In genomic region chr22:19429950-19430889, GRCh38 we compare ENCODE assay signal across 8 cellular contexts. TPM values are rescaled to one million over a fixed set of nuclear protein-coding genes. Genes with fewer than 3 reads are reported as not detected.
DNase-seq lines count a peak whose midpoint lies in the region; ATAC-seq, FAIRE-seq and TF ChIP-seq lines count a peak whose summit lies in the region.

No MANE protein-coding gene starts in this region.

- WGBS in right lobe of liver (ENCODE audit: insufficient coverage, low coverage, low lambda C conversion rate, missing lambda C conversion rate) = 1% methylated on average over 10 of the region's 12 CpGs

- peak overlapping the region; percentile 86 for H3K4me3 Mint-ChIP-seq in stimulated activated naive CD8-positive, alpha-beta T cell treated with anti-CD3 and anti-CD28 coated beads, Interleukin-15, Interleukin-2, amounts not matched to agents 100 ng/mL and 50 ng/mL, for 24 hours

- H3K27me3 Mint-ChIP-seq in stimulated activated naive CD8-positive, alpha-beta T cell treated with anti-CD3 and anti-CD28 coated beads, Interleukin-15, Interleukin-2, amounts not matched to agents 100 ng/mL and 50 ng/mL, for 24 hours = no peaks in the 10 kb centered on the region

- DNase-seq in AG08396 (ENCODE audit: low spot score) = peak; percentile 70
- peak in 1 of 2 experiments; percentile 58 for DNase-seq in HAP-1 (ENCODE audit: low spot score in 2 of 2)
- peak; percentile 63 for DNase-seq in SKM-1 treated with dmso at 0.1 percent for 144 hours (lab: John Stamatoyannopoulos, UW; ENCODE audit: unreplicated experiment)
- DNase-seq in bronchial epithelial cell (ENCODE audit: low read depth) = peak; percentile 28
- peak; percentile 73 to 87 (median 85) for DNase-seq in right lobe of liver
- DNase-seq in D721Med (ENCODE audit: insufficient read length, low spot score) = no peak
- DNase-seq in cerebellar nuclear complex (lab: John Stamatoyannopoulos, UW) = no peak

- H3K27ac Mint-ChIP-seq in stimulated activated naive CD8-positive, alpha-beta T cell treated with anti-CD3 and anti-CD28 coated beads, Interleukin-15, Interleukin-2, amounts not matched to agents 100 ng/mL and 50 ng/mL, for 24 hours = peak overlapping the region; percentile 75

- peak; percentile 46 to 54 (median 50) for ATAC-seq in right lobe of liver

- no peaks in the 10 kb centered on the region for H3K9me3 Mint-ChIP-seq in stimulated activated naive CD8-positive, alpha-beta T cell treated with anti-CD3 and anti-CD28 coated beads, Interleukin-15, Interleukin-2, amounts not matched to agents 100 ng/mL and 50 ng/mL, for 24 hours

- TF ChIP-seq CTCF in bronchial epithelial cell (IDR thresholded peaks at IDR 0.05; ENCODE audit: insufficient read depth, low read length, severe bottlenecking) = no peak
- no peak for TF ChIP-seq CTCF in right lobe of liver (IDR thresholded peaks at IDR 0.05)
- TF ChIP-seq CTCF in D721Med (IDR thresholded peaks at IDR 0.05; ENCODE audit: insufficient read depth, missing control alignments) = no peak

- H3K9me3 ChIP-seq in HAP-1 (no peaks in the 10 kb centered on the region), right lobe of liver (no peaks in the 10 kb centered on the region)

- peaks cover 61% of the 10 kb centered on the region for H3K4me1 Mint-ChIP-seq in stimulated activated naive CD8-positive, alpha-beta T cell treated with anti-CD3 and anti-CD28 coated beads, Interleukin-15, Interleukin-2, amounts not matched to agents 100 ng/mL and 50 ng/mL, for 24 hours (ENCODE audit: low read depth)

- intact Hi-C loops in right lobe of liver (cut with DNase I) = no loop called here

- no peaks in the 10 kb centered on the region for H3K27me3 ChIP-seq in HAP-1 (ENCODE audit: low read depth)
- no peaks in the 10 kb centered on the region for H3K27me3 ChIP-seq in bronchial epithelial cell (ENCODE audit: control insufficient read depth, insufficient read depth, low read length)
- H3K27me3 ChIP-seq in right lobe of liver = no peaks in the 10 kb centered on the region

- no peak for FAIRE-seq in bronchial epithelial cell (lab: Jason Lieb, UNC)
- FAIRE-seq in D721Med (lab: Jason Lieb, UNC) = no peak

- H3K4me1 ChIP-seq in HAP-1 (peaks cover 13% of the 10 kb centered on the region), right lobe of liver (peaks cover 0 to 38% (median 6%) of the 10 kb centered on the region in 4 donors)

- peak overlapping the region; percentile 83 to 99 (median 91) for H3K27ac ChIP-seq in right lobe of liver

- TF ChIP-seq POLR2A in right lobe of liver (IDR thresholded peaks at IDR 0.05) = no peak

- in situ Hi-C loops in HAP-1 (cut with MboI; ENCODE audit: low sequenced_read_pairs) = loop anchor here (25.0 kb wide), 2 partner anchors 432 to 468 kb away; partner anchors contain the start of genes GNB1L and RTL10

- H3K36me3 ChIP-seq in HAP-1 (replicated peaks) (peaks cover 26% of the 10 kb centered on the region), bronchial epithelial cell (ENCODE audit: control insufficient read depth, insufficient read depth, low read length) (peaks cover 6% of the 10 kb centered on the region), right lobe of liver (peaks cover 0 to 11% (median 2%) of the 10 kb centered on the region in 4 donors)

- peaks cover 41% of the 10 kb centered on the region for H3K36me3 Mint-ChIP-seq in stimulated activated naive CD8-positive, alpha-beta T cell treated with anti-CD3 and anti-CD28 coated beads, Interleukin-15, Interleukin-2, amounts not matched to agents 100 ng/mL and 50 ng/mL, for 24 hours (ENCODE audit: low read depth)

- H3K4me3 ChIP-seq in HAP-1 (peak overlapping the region; percentile 89), bronchial epithelial cell (ENCODE audit: low read depth, low read length) (peak overlapping the region; percentile 84), right lobe of liver (peak overlapping the region; percentile 77 to 93 (median 89))

RNA-seq across cellular contexts. Expression of gene HIRA, which starts 1.3 kb away (rescaled TPM):
- total RNA-seq in bronchial epithelial cell (20.6 and 22.4 TPM in 2 replicates), right lobe of liver (10 to 100 TPM; 14.6 to 25.0 (median 17.8) TPM)

RNA-seq across cellular contexts. Expression of gene MRPL40, which starts 2.1 kb away (rescaled TPM):
- total RNA-seq in bronchial epithelial cell (60.8 and 61.7 TPM in 2 replicates), right lobe of liver (10 to 100 TPM; 23.6 to 38.8 (median 27.8) TPM)

RNA-seq across cellular contexts. Expression of gene C22orf39, which starts 17.3 kb away (rescaled TPM):
- 25.3 and 38.9 TPM in 2 replicates for total RNA-seq in bronchial epithelial cell
- 10 to 100 TPM in 5 of 6 experiments, 1 to 10 TPM in 1; 9.8 to 15.7 (median 12.5) TPM for total RNA-seq in right lobe of liver

RNA-seq across cellular contexts. Expression of gene UFD1, which starts 48.8 kb away (rescaled TPM):
- 66.9 and 77.8 TPM in 2 replicates for total RNA-seq in bronchial epithelial cell
- total RNA-seq in right lobe of liver = 10 to 100 TPM; 26.8 to 43.7 (median 32.1) TPM

RNA-seq across cellular contexts. Expression of gene CDC45, which starts 49.5 kb away (rescaled TPM):
- total RNA-seq in bronchial epithelial cell (0.26 and 1.2 TPM in 2 replicates), right lobe of liver (1 to 10 TPM in 2 of 6 experiments, under 1 TPM in 3, not detected in 1; 0.39 to 4.2 (median 0.56) TPM)

Comparison
In these comparisons a context has a peak if more than half of its experiments do, and no peak if none do; other contexts are left out.
1. DNase-seq: peak in AG08396 (single experiment), SKM-1 treated with dmso at 0.1 percent for 144 hours (single experiment), bronchial epithelial cell (single experiment) and right lobe of liver (3 of 3); none in D721Med (single experiment) and cerebellar nuclear complex (0 of 2).
2. Peak in every context shown above with its lines, with median percentiles within 50 percentile points of each other: H3K4me3 ChIP-seq.